In the genomic region with DNA sequence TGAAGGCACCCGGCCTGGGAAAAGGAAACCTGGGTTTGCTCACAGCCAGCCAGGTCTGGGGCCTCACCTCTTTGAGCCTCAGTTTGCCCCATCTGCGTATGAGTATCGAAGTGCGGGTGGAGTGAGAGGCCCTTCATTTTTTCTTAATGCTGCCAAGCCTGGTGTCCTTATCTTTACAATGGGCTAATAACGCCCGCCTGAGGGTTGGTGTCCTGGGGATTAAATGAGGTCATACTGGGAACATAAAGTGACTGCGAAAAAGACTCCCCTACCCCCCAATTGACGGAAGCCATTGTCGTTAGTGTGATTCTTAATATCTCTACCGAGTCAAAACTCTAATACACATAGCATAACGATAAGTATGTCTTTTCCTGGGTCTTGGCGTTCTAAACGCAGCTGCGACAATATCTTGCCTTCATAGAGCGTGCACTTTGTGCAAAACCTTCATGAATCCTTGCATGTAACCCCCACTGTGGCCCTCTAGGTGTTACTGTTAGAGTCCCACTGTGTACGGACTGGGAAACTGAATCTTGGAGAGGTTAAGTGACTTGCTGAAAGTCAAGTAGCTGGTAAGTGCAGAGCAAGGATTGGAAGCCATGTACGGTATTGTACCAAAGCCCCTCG, we compare ENCODE assay signal across 9 cellular contexts. TPM values are rescaled to one million over a fixed set of nuclear protein-coding genes. Genes with fewer than 3 reads are reported as not detected.
DNase-seq lines count a peak whose midpoint lies in the region; ATAC-seq and TF ChIP-seq lines count a peak whose summit lies in the region.
"Had no signal": no experiment of that assay in that cellular context is flagged by ENCODE, and none has a peak within 500 bp of the region (broad histone marks: within the 10 kb centered on the region; RNA-seq: fewer than 3 reads in every experiment).

No MANE protein-coding gene starts in this region.

- H3K4me3 ChIP-seq in effector memory CD4-positive, alpha-beta T cell (ENCODE audit: insufficient read depth, low read depth, low read length, poor library complexity, severe bottlenecking), result peak overlapping the region; percentile 37
- H3K4me3 ChIP-seq in mucosa of stomach (ENCODE audit: low read length) (peak overlapping the region; percentile 24), uterus (peak overlapping the region; percentile 41 to 55)

- H3K36me3 Mint-ChIP-seq in activated naive CD4-positive, alpha-beta T cell treated with anti-CD3 and anti-CD28 coated beads for 36 hours (ENCODE audit: low read depth), result no peaks in the 10 kb centered on the region

- peaks cover 17% of the 10 kb centered on the region for H3K4me1 Mint-ChIP-seq in activated naive CD4-positive, alpha-beta T cell treated with anti-CD3 and anti-CD28 coated beads for 36 hours (ENCODE audit: low read depth)

- TF ChIP-seq POLR2A in uterus (IDR thresholded peaks at IDR 0.05), result no peak

- no peak for DNase-seq in activated naive CD4-positive, alpha-beta T cell treated with anti-CD3 and anti-CD28 coated beads for 36 hours
- no peak for DNase-seq in activated naive CD4-positive, alpha-beta T cell (lab: John Stamatoyannopoulos, UW)
- no peak for DNase-seq in effector memory CD4-positive, alpha-beta T cell
- DNase-seq in uterus, result no peak
- DNase-seq: DND-41 had no signal

- intact Hi-C loops in activated naive CD4-positive, alpha-beta T cell treated with anti-CD3 and anti-CD28 coated beads for 36 hours (cut with micrococcal nuclease), result loop anchor here (2.0 to 10.0 kb wide), 6 partner anchors 97 to 599 kb away; a partner anchor contains a TSS
- intact Hi-C loops in uterus (cut with DNase I; ENCODE audit: low total_unique reads), result no loop called here

- H3K9ac ChIP-seq in mucosa of stomach (ENCODE audit: low read length), result peak overlapping the region; percentile 63

- H3K27me3 ChIP-seq in effector memory CD4-positive, alpha-beta T cell (replicated peaks; ENCODE audit: control insufficient read depth, insufficient read depth, low read length, poor library complexity, severe bottlenecking), result no peaks in the 10 kb centered on the region
- peaks cover 18% of the 10 kb centered on the region for H3K27me3 ChIP-seq in mucosa of stomach (ENCODE audit: control insufficient read depth, insufficient read depth, low read length)
- no peaks in the 10 kb centered on the region for H3K27me3 ChIP-seq in uterus

- H3K4me3 Mint-ChIP-seq in activated naive CD4-positive, alpha-beta T cell treated with anti-CD3 and anti-CD28 coated beads for 36 hours, result peak overlapping the region; percentile 63

- no peaks in the 10 kb centered on the region for H3K36me3 ChIP-seq in effector memory CD4-positive, alpha-beta T cell (ENCODE audit: control insufficient read depth, insufficient read depth, low read length)
- H3K36me3 ChIP-seq in mucosa of stomach (ENCODE audit: control insufficient read depth, insufficient read depth, low read length) (no peaks in the 10 kb centered on the region), uterus (no peaks in the 10 kb centered on the region)

- CTCF ChIA-PET in activated naive CD4-positive, alpha-beta T cell treated with anti-CD3 and anti-CD28 coated beads for 36 hours (lab: Charles Lee), result no interaction called here

- H3K27ac Mint-ChIP-seq in activated naive CD4-positive, alpha-beta T cell treated with anti-CD3 and anti-CD28 coated beads for 36 hours, result no peak overlapping the region

- peaks cover 26% of the 10 kb centered on the region for H3K27me3 Mint-ChIP-seq in activated naive CD4-positive, alpha-beta T cell treated with anti-CD3 and anti-CD28 coated beads for 36 hours (ENCODE audit: low read depth)

- H3K27ac ChIP-seq in effector memory CD4-positive, alpha-beta T cell (ENCODE audit: insufficient read depth, low read length, poor library complexity, severe bottlenecking), result no peak overlapping the region
- peak overlapping the region; percentile 82 to 83 for H3K27ac ChIP-seq in uterus

- no peaks in the 10 kb centered on the region for H3K4me1 ChIP-seq in effector memory CD4-positive, alpha-beta T cell (ENCODE audit: control insufficient read depth, insufficient read depth, low read length, poor library complexity, severe bottlenecking)
- peaks cover 17% of the 10 kb centered on the region for H3K4me1 ChIP-seq in mucosa of stomach (ENCODE audit: control insufficient read depth, insufficient read depth, low read length)
- no peaks in the 10 kb centered on the region for H3K4me1 ChIP-seq in uterus

- peaks cover 6% of the 10 kb centered on the region for H3K9me3 Mint-ChIP-seq in activated naive CD4-positive, alpha-beta T cell treated with anti-CD3 and anti-CD28 coated beads for 36 hours

- TF ChIP-seq CTCF in uterus (IDR thresholded peaks at IDR 0.05), result no peak

- H3K9me3 ChIP-seq in effector memory CD4-positive, alpha-beta T cell (ENCODE audit: control insufficient read depth, low read length), result no peaks in the 10 kb centered on the region
- H3K9me3 ChIP-seq in mucosa of stomach (ENCODE audit: control insufficient read depth, low read length) (no peaks in the 10 kb centered on the region), uterus (no peaks in the 10 kb centered on the region)

- ATAC-seq in HG02642 (IDR thresholded peaks at IDR 0.05; ENCODE audit: poor library complexity, unreplicated experiment) (no peak), HG03432 (IDR thresholded peaks at IDR 0.05; ENCODE audit: unreplicated experiment) (no peak)
- ATAC-seq in activated CD4-positive, CD25-positive, alpha-beta regulatory T cell treated with anti-CD3 and anti-CD28 coated beads, Interleukin-2, amount 50 U/mL, for 24 hours, result no peak

RNA-seq across cellular contexts. Expression of a gene that starts 11.4 kb away (rescaled TPM):
- 10 to 100 TPM; 24.3 to 30.4 TPM for total RNA-seq in activated naive CD4-positive, alpha-beta T cell treated with anti-CD3 and anti-CD28 coated beads for 36 hours
- 10 to 100 TPM; 33.9 to 72.6 (median 41.8) TPM for total RNA-seq in uterus
